Comparison of ENCODE assay signal across 3 cellular contexts in genomic region chr20:42996141-42996540, GRCh38.
"Had no signal": no experiment of that assay in that cellular context is flagged by ENCODE, and none has a peak within 500 bp of the region (broad histone marks: within the 10 kb centered on the region; RNA-seq: fewer than 3 reads in every experiment).

No MANE protein-coding gene starts in this region.

- ATAC-seq: GM12878 had no signal

- H3K4me3 ChIP-seq: GM12878 had no signal

- DNase-seq: GDM1, GF-D8 had no signal
